1 cellular context compared by ENCODE assay signal in the genomic region with DNA sequence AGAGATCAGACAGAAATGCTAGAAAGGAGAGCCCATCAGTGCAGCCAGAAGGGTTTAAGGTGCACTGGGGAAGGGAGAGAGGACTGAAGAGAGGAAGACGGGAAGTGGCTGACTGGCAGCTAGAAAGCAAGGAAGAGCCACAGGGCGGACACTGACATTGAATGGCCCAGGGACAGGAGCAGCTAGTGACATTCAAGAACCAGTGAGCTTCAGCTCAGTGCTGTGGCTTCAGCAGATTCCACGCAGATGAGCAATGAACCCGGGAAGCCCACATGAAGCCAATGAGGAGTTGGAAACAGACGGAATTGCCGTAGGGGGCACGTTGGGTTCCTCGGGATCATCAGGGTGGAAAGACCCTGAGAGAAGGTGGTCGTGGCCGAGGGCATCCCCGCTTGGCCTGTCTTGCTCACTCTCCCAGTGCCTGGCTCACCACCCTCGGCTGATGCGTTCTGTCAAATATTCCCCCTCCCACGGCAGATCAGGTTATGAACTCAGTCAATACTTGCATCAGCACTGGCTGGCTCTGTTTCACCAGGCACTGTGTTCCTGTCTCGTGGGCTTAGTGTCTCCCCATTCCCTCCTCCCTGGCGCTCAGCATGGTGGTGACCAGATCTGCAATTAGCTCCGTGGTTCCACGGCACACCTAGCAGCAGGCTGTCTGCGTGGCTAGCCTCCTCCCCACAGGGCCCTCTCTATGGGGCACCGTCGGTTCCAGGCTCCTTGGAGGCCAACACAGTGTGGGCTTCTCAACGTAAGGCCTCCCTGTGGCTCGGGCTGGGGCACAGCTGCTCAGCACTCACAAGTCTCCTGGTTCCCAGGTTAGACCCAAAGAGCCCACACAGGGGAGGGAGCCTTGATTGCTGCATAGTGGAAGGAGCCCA.
TF ChIP-seq lines count a peak whose summit lies in the region.

No MANE protein-coding gene starts in this region.

TF ChIP-seq in H1, 55 proteins besides CTCF, POLR2A, EP300 and RAD21 (continued from another document):
- TF ChIP-seq RNF2 (IDR thresholded peaks at IDR 0.05; ENCODE audit: borderline replicate concordance, low read depth, low read length, missing control alignments, poor library complexity, severe bottlenecking) (no peak), SUZ12 (IDR thresholded peaks at IDR 0.05; ENCODE audit: low read length) (no peak), EZH2 (IDR thresholded peaks at IDR 0.05; ENCODE audit: low read depth, low read length, severe bottlenecking) (no peak), SP2 (IDR thresholded peaks at IDR 0.05; ENCODE audit: low read length) (no peak), ASH2L (IDR thresholded peaks at IDR 0.05; ENCODE audit: low read length) (no peak), KDM4A (IDR thresholded peaks at IDR 0.05; ENCODE audit: low read depth, low read length, severe bottlenecking) (no peak)
TF ChIP-seq in H1: peak in this region for 0.
